9 cellular contexts compared by ENCODE assay signal in genomic region chr12:68614105-68614679, GRCh38. TPM values are rescaled to one million over a fixed set of nuclear protein-coding genes. Genes with fewer than 3 reads are reported as not detected.
A peak's percentile ranks its signal among the peaks of the same experiment; 100 is the strongest.
DNase-seq lines count a peak whose midpoint lies in the region; ATAC-seq and TF ChIP-seq lines count a peak whose summit lies in the region.
"Had no signal": no experiment of that assay in that cellular context is flagged by ENCODE, and none has a peak within 500 bp of the region (broad histone marks: within the 10 kb centered on the region; RNA-seq: fewer than 3 reads in every experiment).

No MANE protein-coding gene starts in this region.

- H3K27me3 ChIP-seq in H9 (ENCODE audit: insufficient read depth, low read length) (no peaks in the 10 kb centered on the region), smooth muscle cell (ENCODE audit: low read depth) (no peaks in the 10 kb centered on the region)

- H4K20me1 ChIP-seq in H9 (ENCODE audit: control insufficient read depth, insufficient read depth, insufficient read length): no peaks in the 10 kb centered on the region
- H4K20me1 ChIP-seq in smooth muscle cell (ENCODE audit: low read depth): peaks cover 80% of the 10 kb centered on the region

- CTCF ChIA-PET in WTC11 (lab: Charles Lee): no interaction called here

- no peak overlapping the region for H4K8ac ChIP-seq in H9 (replicated peaks; ENCODE audit: insufficient read length, low read depth, low read length)

- no peaks in the 10 kb centered on the region for H3K23me2 ChIP-seq in H9 (ENCODE audit: insufficient read length, low read depth, low read length, poor library complexity, severe bottlenecking)

- TF ChIP-seq CTCF in H9 (conservative IDR thresholded peaks at IDR 0.05) (no peak), WTC11 (IDR thresholded peaks at IDR 0.05) (no peak), fibroblast of villous mesenchyme (IDR thresholded peaks at IDR 0.05; ENCODE audit: insufficient read depth, low read depth, low read length) (no peak), smooth muscle cell (IDR thresholded peaks at IDR 0.05; ENCODE audit: borderline replicate concordance, insufficient read depth, poor library complexity, severe bottlenecking) (no peak)

- no peak overlapping the region for H3K27ac ChIP-seq in H9 (ENCODE audit: insufficient read length, low read depth, low read length)
- H3K27ac ChIP-seq in smooth muscle cell (ENCODE audit: low read depth): peak overlapping the region; percentile 12

- peak overlapping the region in 2 of 3 experiments; percentile 3 to 54; a peak in 1 of 7 replicates for H3K27ac Mint-ChIP-seq in H9
- H3K27ac Mint-ChIP-seq in WTC11: peak overlapping the region; percentile 42

- no peak overlapping the region for H3K56ac ChIP-seq in H9 (ENCODE audit: insufficient read length, low read depth, low read length)

- no peak overlapping the region for H2BK12ac ChIP-seq in H9 (ENCODE audit: insufficient read length, low read depth, low read length)

- H3F3A ChIP-seq in smooth muscle cell (ENCODE audit: low read depth): peaks cover 16% of the 10 kb centered on the region

- H3K4me3 ChIP-seq in fibroblast of villous mesenchyme (ENCODE audit: low read depth, low read length): peak overlapping the region; percentile 14
- peak overlapping the region; percentile 99 for H3K4me3 ChIP-seq in smooth muscle cell

- ATAC-seq in WTC11 (no peak), GM21360 (IDR thresholded peaks at IDR 0.05; ENCODE audit: unreplicated experiment) (no peak)
- ATAC-seq: right cardiac atrium had no signal

- no peak overlapping the region for H2BK120ac ChIP-seq in H9 (ENCODE audit: low read depth, low read length, poor library complexity, severe bottlenecking)

- H4K5ac ChIP-seq in H9 (ENCODE audit: insufficient read length, low read depth, low read length): no peak overlapping the region

- H3K36me3 ChIP-seq in smooth muscle cell (ENCODE audit: low read depth): no peaks in the 10 kb centered on the region

- no peak overlapping the region for H2AK5ac ChIP-seq in H9 (ENCODE audit: insufficient read length, low read length)

- H3K4me2 ChIP-seq in H9 (ENCODE audit: insufficient read depth, insufficient read length, low read length): no peak overlapping the region
- H3K4me2 ChIP-seq in smooth muscle cell: peak overlapping the region; percentile 97

- H3K18ac ChIP-seq in H9 (ENCODE audit: insufficient read length, low read depth, low read length): no peak overlapping the region

- H3K27me3 Mint-ChIP-seq in H9 (ENCODE audit: low read depth): no peaks in the 10 kb centered on the region
- H3K27me3 Mint-ChIP-seq in WTC11 (ENCODE audit: low read depth): no peaks in the 10 kb centered on the region

- H3K36me3 Mint-ChIP-seq in H9 (ENCODE audit: insufficient read depth in 1 of 3, low read depth in 3 of 3) (peaks cover 8 to 16% (median 12%) of the 10 kb centered on the region in 3 experiments; a peak in 6 of 7 replicates), WTC11 (peaks cover 7% of the 10 kb centered on the region)

- no peak overlapping the region for H3K4ac ChIP-seq in H9 (ENCODE audit: low read depth, low read length)

- H3K4me3 Mint-ChIP-seq in H9 (no peak overlapping the region), WTC11 (no peak overlapping the region)

- no peak overlapping the region for H4K91ac ChIP-seq in H9 (ENCODE audit: insufficient read length, low read depth, low read length)

- no peaks in the 10 kb centered on the region; a peak in 2 of 5 replicates for H3K9me3 Mint-ChIP-seq in H9
- peaks cover 3% of the 10 kb centered on the region for H3K9me3 Mint-ChIP-seq in WTC11

- H3K4me1 Mint-ChIP-seq in H9 (peaks cover 33 to 42% of the 10 kb centered on the region in 2 experiments), WTC11 (peaks cover 55% of the 10 kb centered on the region)

- H3K79me1 ChIP-seq in H9 (ENCODE audit: insufficient read depth, low read depth, low read length, poor library complexity, severe bottlenecking): peaks cover 6% of the 10 kb centered on the region

- H3K79me2 ChIP-seq in H9 (ENCODE audit: insufficient read depth, low read length): peaks cover 42% of the 10 kb centered on the region; the same call in 1 of the 2 replicates
- peaks cover 81% of the 10 kb centered on the region for H3K79me2 ChIP-seq in smooth muscle cell (ENCODE audit: low read depth)

- H3T11ph ChIP-seq in H9 (ENCODE audit: low read length): no peak overlapping the region

- no peak overlapping the region for H3K14ac ChIP-seq in H9 (ENCODE audit: insufficient read depth, low read length)

- no peak overlapping the region for H2BK20ac ChIP-seq in H9 (ENCODE audit: low read depth, low read length, poor library complexity, severe bottlenecking)

- POLR2A ChIA-PET in WTC11 (lab: Charles Lee): no interaction called here

- H2AFZ ChIP-seq in H9 (ENCODE audit: low read length) (no peak overlapping the region), smooth muscle cell (ENCODE audit: low read depth) (no peak overlapping the region)

- no peak overlapping the region for H3K23ac ChIP-seq in H9 (ENCODE audit: insufficient read length, low read depth, low read length)

- whole genome bisulfite sequencing in H9 (ENCODE audit: extremely low coverage, insufficient read length, low lambda C conversion rate): no CpG with 5 or more reads among the region's 5 CpGs
- 89% methylated on average over 5 of the region's 5 CpGs for WGBS in smooth muscle cell (ENCODE audit: low lambda C conversion rate)

- H2BK15ac ChIP-seq in H9 (ENCODE audit: low read depth, low read length): no peak overlapping the region

- H3K4me1 ChIP-seq in H9 (ENCODE audit: insufficient read depth, low read length) (no peaks in the 10 kb centered on the region), smooth muscle cell (ENCODE audit: low read depth) (peaks cover 48% of the 10 kb centered on the region)

- H2BK5ac ChIP-seq in H9 (ENCODE audit: insufficient read length, low read length): no peak overlapping the region

- DNase-seq in H9: no peak
- no peak for DNase-seq in WTC11 (ENCODE audit: low spot score)
- DNase-seq in fibroblast of villous mesenchyme (ENCODE audit: low read depth): no peak
- no peak for DNase-seq in smooth muscle cell (lab: John Stamatoyannopoulos, UW; ENCODE audit: unreplicated experiment)
- no peak for DNase-seq in 8988T
- no peak for DNase-seq in pons (ENCODE audit: low spot score)
- no peak for DNase-seq in NK-92 treated with Interleukin-12 subunit alpha and Interleukin-12 subunit beta, amount 100 ng/mL, for 24 hours (lab: John Stamatoyannopoulos, UW)
- DNase-seq: right cardiac atrium had no signal

- no peak overlapping the region for H3K9ac ChIP-seq in H9 (ENCODE audit: extremely low read depth, insufficient read length, low read length)
- no peak overlapping the region for H3K9ac ChIP-seq in smooth muscle cell (ENCODE audit: low read depth)

- no peaks in the 10 kb centered on the region for H3K9me3 ChIP-seq in H9 (ENCODE audit: control insufficient read depth, low read depth, low read length)
- H3K9me3 ChIP-seq in smooth muscle cell (replicated peaks; ENCODE audit: low read depth): no peaks in the 10 kb centered on the region

TF ChIP-seq in WTC11, 78 proteins besides CTCF, POLR2A, EP300 and RAD21:
- no peak for TF ChIP-seq ERG (CRISPR knock-in tag; IDR thresholded peaks at IDR 0.05)
TF ChIP-seq in WTC11: peak in this region for 0.

RNA-seq across cellular contexts. Expression of gene RAP1B, which starts 3.5 kb away (rescaled TPM):
- 89.1 and 97.7 TPM in 2 replicates for total RNA-seq in H9 (2021)
- 82.3 to 86.9 TPM (median 84.3 TPM) in 3 replicates for total RNA-seq in WTC11 (2021)
- 125 and 155 TPM in 2 replicates for total RNA-seq in fibroblast of villous mesenchyme
- total RNA-seq in smooth muscle cell: 275 and 313 TPM in 2 replicates
- polyA plus RNA-seq in smooth muscle cell: 236 and 242 TPM in 2 replicates
